ENCODE assay signal across 1 cellular context in the genomic region with DNA sequence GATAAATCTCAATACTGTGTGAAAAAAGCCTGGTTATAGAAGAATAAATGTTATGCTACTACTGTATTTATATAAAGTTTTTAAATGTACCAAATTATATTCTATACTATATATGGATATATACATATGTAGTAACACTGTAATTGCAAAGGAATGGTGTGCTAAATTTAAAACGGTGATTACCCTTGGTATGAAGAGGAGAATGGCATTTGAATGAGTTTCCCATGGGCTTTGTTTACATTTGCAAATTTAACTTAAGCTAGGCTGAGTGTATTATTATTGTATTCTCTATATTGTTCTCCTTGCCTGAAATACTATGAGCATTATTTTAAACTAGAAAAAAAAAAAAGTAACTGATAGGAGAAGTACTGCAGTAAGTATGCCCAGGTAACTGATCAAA.
TF ChIP-seq lines count a peak whose summit lies in the region.

No MANE protein-coding gene starts in this region.

TF ChIP-seq in WTC11, 78 proteins besides CTCF, POLR2A, EP300 and RAD21 (continued from another document):
- TF ChIP-seq, protein P1, sequence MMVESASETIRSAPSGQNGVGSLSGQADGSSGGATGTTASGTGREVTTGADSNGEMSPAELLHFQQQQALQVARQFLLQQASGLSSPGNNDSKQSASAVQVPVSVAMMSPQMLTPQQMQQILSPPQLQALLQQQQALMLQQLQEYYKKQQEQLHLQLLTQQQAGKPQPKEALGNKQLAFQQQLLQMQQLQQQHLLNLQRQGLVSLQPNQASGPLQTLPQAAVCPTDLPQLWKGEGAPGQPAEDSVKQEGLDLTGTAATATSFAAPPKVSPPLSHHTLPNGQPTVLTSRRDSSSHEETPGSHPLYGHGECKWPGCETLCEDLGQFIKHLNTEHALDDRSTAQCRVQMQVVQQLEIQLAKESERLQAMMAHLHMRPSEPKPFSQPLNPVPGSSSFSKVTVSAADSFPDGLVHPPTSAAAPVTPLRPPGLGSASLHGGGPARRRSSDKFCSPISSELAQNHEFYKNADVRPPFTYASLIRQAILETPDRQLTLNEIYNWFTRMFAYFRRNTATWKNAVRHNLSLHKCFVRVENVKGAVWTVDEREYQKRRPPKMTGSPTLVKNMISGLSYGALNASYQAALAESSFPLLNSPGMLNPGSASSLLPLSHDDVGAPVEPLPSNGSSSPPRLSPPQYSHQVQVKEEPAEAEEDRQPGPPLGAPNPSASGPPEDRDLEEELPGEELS (CRISPR knock-in tag; IDR thresholded peaks at IDR 0.05), result no peak
- TF ChIP-seq ZNF232 (CRISPR knock-in tag; IDR thresholded peaks at IDR 0.05) (no peak), TEAD4 (CRISPR knock-in tag; IDR thresholded peaks at IDR 0.05) (no peak), ZBTB21 (CRISPR knock-in tag; IDR thresholded peaks at IDR 0.05; ENCODE audit: borderline replicate concordance) (no peak), TCF7 (CRISPR knock-in tag; IDR thresholded peaks at IDR 0.05; ENCODE audit: low read depth) (no peak), RELA (CRISPR knock-in tag; IDR thresholded peaks at IDR 0.05; ENCODE audit: borderline replicate concordance) (no peak), NR3C1 (CRISPR knock-in tag; conservative IDR thresholded peaks at IDR 0.05; ENCODE audit: low read depth) (no peak), HMGA2 (CRISPR knock-in tag; IDR thresholded peaks at IDR 0.05) (no peak), NFYB (CRISPR knock-in tag; conservative IDR thresholded peaks at IDR 0.05; ENCODE audit: low read depth) (no peak), GRHL2 (CRISPR knock-in tag; IDR thresholded peaks at IDR 0.05; ENCODE audit: insufficient replicate concordance, severe bottlenecking) (no peak)
- TF ChIP-seq, protein P2, sequence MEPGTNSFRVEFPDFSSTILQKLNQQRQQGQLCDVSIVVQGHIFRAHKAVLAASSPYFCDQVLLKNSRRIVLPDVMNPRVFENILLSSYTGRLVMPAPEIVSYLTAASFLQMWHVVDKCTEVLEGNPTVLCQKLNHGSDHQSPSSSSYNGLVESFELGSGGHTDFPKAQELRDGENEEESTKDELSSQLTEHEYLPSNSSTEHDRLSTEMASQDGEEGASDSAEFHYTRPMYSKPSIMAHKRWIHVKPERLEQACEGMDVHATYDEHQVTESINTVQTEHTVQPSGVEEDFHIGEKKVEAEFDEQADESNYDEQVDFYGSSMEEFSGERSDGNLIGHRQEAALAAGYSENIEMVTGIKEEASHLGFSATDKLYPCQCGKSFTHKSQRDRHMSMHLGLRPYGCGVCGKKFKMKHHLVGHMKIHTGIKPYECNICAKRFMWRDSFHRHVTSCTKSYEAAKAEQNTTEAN (CRISPR knock-in tag; IDR thresholded peaks at IDR 0.05), result no peak
- TF ChIP-seq, protein P3, sequence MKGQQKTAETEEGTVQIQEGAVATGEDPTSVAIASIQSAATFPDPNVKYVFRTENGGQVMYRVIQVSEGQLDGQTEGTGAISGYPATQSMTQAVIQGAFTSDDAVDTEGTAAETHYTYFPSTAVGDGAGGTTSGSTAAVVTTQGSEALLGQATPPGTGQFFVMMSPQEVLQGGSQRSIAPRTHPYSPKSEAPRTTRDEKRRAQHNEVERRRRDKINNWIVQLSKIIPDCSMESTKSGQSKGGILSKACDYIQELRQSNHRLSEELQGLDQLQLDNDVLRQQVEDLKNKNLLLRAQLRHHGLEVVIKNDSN (CRISPR knock-in tag; IDR thresholded peaks at IDR 0.05), result no peak
- TF ChIP-seq, protein P4, sequence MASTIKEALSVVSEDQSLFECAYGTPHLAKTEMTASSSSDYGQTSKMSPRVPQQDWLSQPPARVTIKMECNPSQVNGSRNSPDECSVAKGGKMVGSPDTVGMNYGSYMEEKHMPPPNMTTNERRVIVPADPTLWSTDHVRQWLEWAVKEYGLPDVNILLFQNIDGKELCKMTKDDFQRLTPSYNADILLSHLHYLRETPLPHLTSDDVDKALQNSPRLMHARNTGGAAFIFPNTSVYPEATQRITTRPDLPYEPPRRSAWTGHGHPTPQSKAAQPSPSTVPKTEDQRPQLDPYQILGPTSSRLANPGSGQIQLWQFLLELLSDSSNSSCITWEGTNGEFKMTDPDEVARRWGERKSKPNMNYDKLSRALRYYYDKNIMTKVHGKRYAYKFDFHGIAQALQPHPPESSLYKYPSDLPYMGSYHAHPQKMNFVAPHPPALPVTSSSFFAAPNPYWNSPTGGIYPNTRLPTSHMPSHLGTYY (CRISPR knock-in tag; IDR thresholded peaks at IDR 0.05), result no peak
TF ChIP-seq in WTC11: peak in this region for 0.
